8 cellular contexts compared by ENCODE assay signal in the genomic region with DNA sequence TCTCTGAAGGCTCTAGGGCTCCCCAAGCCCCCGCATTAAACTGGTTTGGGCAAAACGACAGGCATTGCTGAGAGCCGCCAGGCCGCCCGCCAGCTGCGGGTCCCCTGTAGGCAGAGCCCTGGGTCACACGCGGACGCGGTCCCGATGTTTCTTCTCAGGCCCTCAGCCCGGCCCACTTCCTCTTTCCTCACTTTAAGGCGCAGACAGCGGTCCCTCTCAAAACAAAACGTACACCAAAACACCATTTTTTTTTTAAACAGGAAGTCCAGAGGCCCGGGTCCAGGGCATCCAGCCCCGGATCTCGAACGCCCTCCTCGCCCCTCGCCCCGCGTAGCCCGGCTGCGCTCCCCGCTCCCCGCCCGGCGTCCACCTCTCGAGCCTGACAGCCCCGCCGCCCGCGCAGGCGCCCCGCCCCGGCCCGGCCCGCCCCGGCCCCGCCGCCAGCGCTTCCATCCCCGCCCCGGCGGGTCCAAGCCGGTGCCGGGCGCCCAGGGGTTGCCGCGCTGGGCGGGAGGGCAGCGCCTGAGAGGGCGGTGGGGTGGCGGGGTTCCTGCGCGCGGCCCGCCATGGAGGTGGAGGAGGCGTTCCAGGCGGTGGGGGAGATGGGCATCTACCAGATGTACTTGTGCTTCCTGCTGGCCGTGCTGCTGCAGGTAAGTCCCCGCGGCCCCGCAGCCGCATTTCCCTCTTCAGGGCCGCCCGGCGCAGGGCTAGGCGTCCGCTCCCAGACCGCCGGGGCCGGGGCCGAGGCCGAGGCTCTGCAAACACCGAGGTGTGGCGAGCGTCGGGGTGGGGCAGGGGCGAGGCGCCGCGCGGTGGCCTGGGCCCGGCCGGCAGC. TPM values are rescaled to one million over a fixed set of nuclear protein-coding genes. Genes with fewer than 3 reads are reported as not detected.
DNase-seq lines count a peak whose midpoint lies in the region; ATAC-seq and TF ChIP-seq lines count a peak whose summit lies in the region.

Gene SLC22A15, plus strand, starts transcription at position 452 of the 838 bp plus-strand sequence. Its CDS starts 115 bp downstream, at position 567.

- peaks cover 0 to 20% (median 5%) of the 10 kb centered on the region in 4 donors for H3K4me1 ChIP-seq in tibial artery

- H3K27me3 Mint-ChIP-seq in activated T-cell treated with anti-CD3 and anti-CD28 coated beads, Interleukin-2, amount 50 U/mL, for 72 hours (ENCODE audit: low read depth) = peaks cover 10% of the 10 kb centered on the region
- H3K27me3 Mint-ChIP-seq in naive B cell = peaks cover 0 to 36% (median 18%) of the 10 kb centered on the region in 3 donors

- peak within 1 kb of the TSS; percentile 84 to 86 for H3K27ac ChIP-seq in tibial artery

- no peaks in the 10 kb centered on the region for H3K27me3 ChIP-seq in tibial artery

- H3K4me3 ChIP-seq in fibroblast of pulmonary artery (replicated peaks; ENCODE audit: low read depth, low read length) (peak within 1 kb of the TSS; percentile 46), tibial artery (peak within 1 kb of the TSS; percentile 78 to 86)

- peak within 1 kb of the TSS; percentile 84 for H3K27ac Mint-ChIP-seq in activated T-cell treated with anti-CD3 and anti-CD28 coated beads, Interleukin-2, amount 50 U/mL, for 72 hours
- H3K27ac Mint-ChIP-seq in naive B cell = peak within 1 kb of the TSS in 5 of 6 donors; percentile 54 to 88 (median 75)

- peak; percentile 84 for DNase-seq in AG20443 (ENCODE audit: low spot score)
- DNase-seq in NCI-H748 treated with DMSO at 0.1 percent for 48 hours (lab: John Stamatoyannopoulos, UW) = peak; percentile 18
- DNase-seq in activated T-cell treated with anti-CD3 and anti-CD28 coated beads, Interleukin-2, amount 50 U/mL, for 72 hours = peak; percentile 61 to 67
- DNase-seq in fibroblast of pulmonary artery (ENCODE audit: low read depth) = peak; percentile 54
- peak; percentile 58 for DNase-seq in naive B cell
- DNase-seq in tibial artery = peak; percentile 71 to 80

- H3K4me3 Mint-ChIP-seq in activated T-cell treated with anti-CD3 and anti-CD28 coated beads, Interleukin-2, amount 50 U/mL, for 72 hours = peak within 1 kb of the TSS; percentile 89 to 97
- peak within 1 kb of the TSS; percentile 83 to 95 (median 91) for H3K4me3 Mint-ChIP-seq in naive B cell

- peaks cover 8% of the 10 kb centered on the region for H3K4me1 Mint-ChIP-seq in activated T-cell treated with anti-CD3 and anti-CD28 coated beads, Interleukin-2, amount 50 U/mL, for 72 hours (ENCODE audit: low read depth)
- peaks cover 9 to 14% (median 10%) of the 10 kb centered on the region in 3 donors for H3K4me1 Mint-ChIP-seq in naive B cell

- H3K36me3 ChIP-seq in tibial artery = no peaks in the 10 kb centered on the region

- TF ChIP-seq CTCF in fibroblast of pulmonary artery (IDR thresholded peaks at IDR 0.05; ENCODE audit: low read length, missing control alignments) = no peak
- no peak for TF ChIP-seq CTCF in tibial artery (IDR thresholded peaks at IDR 0.05)

- no peaks in the 10 kb centered on the region for H3K9me3 Mint-ChIP-seq in activated T-cell treated with anti-CD3 and anti-CD28 coated beads, Interleukin-2, amount 50 U/mL, for 72 hours
- no peaks in the 10 kb centered on the region for H3K9me3 Mint-ChIP-seq in naive B cell

- peaks cover 0 to 5% of the 10 kb centered on the region in 2 donors for H3K36me3 Mint-ChIP-seq in activated T-cell treated with anti-CD3 and anti-CD28 coated beads, Interleukin-2, amount 50 U/mL, for 72 hours (ENCODE audit: insufficient read depth in 2 of 2)
- no peaks in the 10 kb centered on the region for H3K36me3 Mint-ChIP-seq in naive B cell

- no peaks in the 10 kb centered on the region for H3K9me3 ChIP-seq in tibial artery

- peak; percentile 87 for ATAC-seq in GM18861 (IDR thresholded peaks at IDR 0.05; ENCODE audit: unreplicated experiment)
- peak; percentile 83 for ATAC-seq in HG02973 (IDR thresholded peaks at IDR 0.05; ENCODE audit: unreplicated experiment)
- peak; percentile 85 to 88 for ATAC-seq in activated T-cell treated with anti-CD3 and anti-CD28 coated beads, Interleukin-2, amount 50 U/mL, for 72 hours (replicated peaks in 1 of 2)
- peak; percentile 84 to 90 for ATAC-seq in naive B cell (ENCODE audit: low read depth in 2 of 2)

- intact Hi-C loops in tibial artery (cut with DNase I; ENCODE audit: low total_unique reads) = no loop called here

RNA-seq across cellular contexts. Expression of gene SLC22A15, which starts in this region (rescaled TPM):
- 1 to 10 TPM; 1.5 to 2.6 TPM for total RNA-seq in activated T-cell treated with anti-CD3 and anti-CD28 coated beads, Interleukin-2, amount 50 U/mL, for 72 hours
- under 1 TPM in 4 of 6 donors, not detected in 2; 0.13 to 0.53 (median 0.25) TPM for polyA plus RNA-seq in naive B cell (ENCODE audit: low read depth in 6 of 6)

Comparison
In these comparisons a context has a peak if more than half of its experiments do, and no peak if none do; other contexts are left out.
1. Peak in every context shown above with its lines: DNase-seq, ATAC-seq, H3K4me3 ChIP-seq and H3K27ac ChIP-seq.
2. Peak in DNase-seq and ATAC-seq in naive B cell; RNA of the gene not detected or under 1 TPM.
3. DNase-seq: peak in every context shown above with its lines; median percentile 84 in AG20443; 76 in tibial artery; 64 in activated T-cell treated with anti-CD3 and anti-CD28 coated beads, Interleukin-2, amount 50 U/mL, for 72 hours; 58 in naive B cell; 54 in fibroblast of pulmonary artery; 18 in NCI-H748 treated with DMSO at 0.1 percent for 48 hours.